In genomic region chr10:110566472-110567200, GRCh38 we compare ENCODE assay signal across 8 cellular contexts. TPM values are rescaled to one million over a fixed set of nuclear protein-coding genes. Genes with fewer than 3 reads are reported as not detected.
DNase-seq lines count a peak whose midpoint lies in the region; ATAC-seq and TF ChIP-seq lines count a peak whose summit lies in the region.

No MANE protein-coding gene starts in this region.

- TF ChIP-seq CTCF in neural crest cell (conservative IDR thresholded peaks at IDR 0.05): no peak

- peak; percentile 13 for DNase-seq in Daoy (ENCODE audit: low read depth)
- peak; percentile 31 for DNase-seq in NCI-H146 treated with DMSO at 0.1 percent for 48 hours (lab: John Stamatoyannopoulos, UW; ENCODE audit: unreplicated experiment)
- DNase-seq in ecto neural progenitor cell (ENCODE audit: low spot score): peak; percentile 51
- DNase-seq in neural crest cell (ENCODE audit: low read depth, low spot score): no peak
- DNase-seq in stimulated activated CD8-positive, alpha-beta memory T cell treated with anti-CD3 and anti-CD28 coated beads, Interleukin-4, amount 100 ng/mL, for 48 hours: no peak
- DNase-seq in activated effector memory CD4-positive, alpha-beta T cell treated with anti-CD3 and anti-CD28 coated beads, Interleukin-2, amount 50 U/mL, for 16 hours: no peak
- DNase-seq in cerebellar cortex (ENCODE audit: low spot score): no peak

- peak overlapping the region; percentile 100 for H3K27ac Mint-ChIP-seq in neural crest cell (ENCODE audit: unreplicated experiment)

- H3K4me1 Mint-ChIP-seq in neural crest cell: peaks cover 33% of the 10 kb centered on the region

- ATAC-seq in HG03469 (IDR thresholded peaks at IDR 0.05; ENCODE audit: unreplicated experiment): no peak

- H3K27me3 Mint-ChIP-seq in neural crest cell (ENCODE audit: low read depth): peaks cover 6% of the 10 kb centered on the region

- H3K9me3 Mint-ChIP-seq in neural crest cell: no peaks in the 10 kb centered on the region

- peak overlapping the region; percentile 99 for H3K4me3 Mint-ChIP-seq in neural crest cell

- no peaks in the 10 kb centered on the region for H3K36me3 Mint-ChIP-seq in neural crest cell (ENCODE audit: low read depth)

RNA-seq across cellular contexts. Expression of gene SMC3, which starts 0.9 kb away (rescaled TPM):
- 39.8 and 43.2 TPM in 2 replicates for total RNA-seq in Daoy (2014; rRNA removed; shearing (Covaris generic))
- total RNA-seq in neural crest cell: 87.8 and 89.5 TPM in 2 replicates

Comparison
In these comparisons a context has a peak if more than half of its experiments do, and no peak if none do; other contexts are left out.
1. DNase-seq: peak in Daoy (single experiment), NCI-H146 treated with DMSO at 0.1 percent for 48 hours (single experiment) and ecto neural progenitor cell (single experiment); none in neural crest cell (single experiment), stimulated activated CD8-positive, alpha-beta memory T cell treated with anti-CD3 and anti-CD28 coated beads, Interleukin-4, amount 100 ng/mL, for 48 hours (single experiment), activated effector memory CD4-positive, alpha-beta T cell treated with anti-CD3 and anti-CD28 coated beads, Interleukin-2, amount 50 U/mL, for 16 hours (single experiment) and cerebellar cortex (single experiment).